In the genomic region with DNA sequence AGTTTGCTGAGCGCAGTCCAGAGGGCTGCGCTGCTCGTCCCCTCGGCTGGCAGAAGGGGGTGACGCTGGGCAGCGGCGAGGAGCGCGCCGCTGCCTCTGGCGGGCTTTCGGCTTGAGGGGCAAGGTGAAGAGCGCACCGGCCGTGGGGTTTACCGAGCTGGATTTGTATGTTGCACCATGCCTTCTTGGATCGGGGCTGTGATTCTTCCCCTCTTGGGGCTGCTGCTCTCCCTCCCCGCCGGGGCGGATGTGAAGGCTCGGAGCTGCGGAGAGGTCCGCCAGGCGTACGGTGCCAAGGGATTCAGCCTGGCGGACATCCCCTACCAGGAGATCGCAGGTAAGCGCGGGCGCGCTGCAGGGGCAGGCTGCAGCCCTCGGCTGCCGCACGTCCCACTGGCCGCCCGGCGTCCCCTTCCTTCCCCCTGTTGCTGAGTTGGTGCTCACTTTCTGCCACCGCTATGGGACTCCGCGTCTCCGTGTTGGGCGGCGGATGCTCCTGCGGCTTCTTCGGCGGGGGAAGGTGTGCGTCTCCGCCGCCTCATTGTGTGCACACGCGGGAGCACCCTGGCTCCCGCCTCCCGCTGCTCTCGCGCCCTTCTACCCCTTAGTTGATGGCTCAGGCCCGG, we compare ENCODE assay signal across 9 cellular contexts. TPM values are rescaled to one million over a fixed set of nuclear protein-coding genes. Genes with fewer than 3 reads are reported as not detected.
A peak's percentile ranks its signal among the peaks of the same experiment; 100 is the strongest.
DNase-seq lines count a peak whose midpoint lies in the region; ATAC-seq lines count a peak whose summit lies in the region.
"Had no signal": no experiment of that assay in that cellular context is flagged by ENCODE, and none has a peak within 500 bp of the region (broad histone marks: within the 10 kb centered on the region; RNA-seq: fewer than 3 reads in every experiment).

No MANE protein-coding gene starts in this region.

- H3K27me3 ChIP-seq in HUES6 (ENCODE audit: control insufficient read depth, insufficient read depth, low read length) (no peaks in the 10 kb centered on the region), SJSA1 (replicated peaks) (peaks cover 54% of the 10 kb centered on the region)

- peaks cover 37% of the 10 kb centered on the region for H3K27me3 Mint-ChIP-seq in activated CD4-positive, alpha-beta memory T cell treated with anti-CD3 and anti-CD28 coated beads for 36 hours

- DNase-seq in ACHN (peak; percentile 61), SJSA1 (ENCODE audit: low read depth in 1 of 2, low spot score in 2 of 2) (peak; percentile 74 to 91), Right ventricle myocardium superior (no peak), putamen (ENCODE audit: low spot score) (peak; percentile 13)
- no peak for DNase-seq in stimulated activated CD4-positive, alpha-beta T cell treated with anti-CD3 and anti-CD28 coated beads, Interleukin-2, amount 100 ng/mL, for 48 hours
- no peak for DNase-seq in activated CD4-positive, alpha-beta memory T cell treated with anti-CD3 and anti-CD28 coated beads for 36 hours

- no peaks in the 10 kb centered on the region for H3K36me3 ChIP-seq in HUES6 (ENCODE audit: control insufficient read depth, insufficient read depth, low read length)
- no peaks in the 10 kb centered on the region for H3K36me3 ChIP-seq in SJSA1

- no peaks in the 10 kb centered on the region for H3K36me3 Mint-ChIP-seq in activated CD4-positive, alpha-beta memory T cell treated with anti-CD3 and anti-CD28 coated beads for 36 hours

- ATAC-seq in Right ventricle myocardium superior (ENCODE audit: poor library complexity) (peak; percentile 26), GM21447 (IDR thresholded peaks at IDR 0.05; ENCODE audit: unreplicated experiment) (no peak)

- no peaks in the 10 kb centered on the region for H3K9me3 ChIP-seq in HUES6 (ENCODE audit: control insufficient read depth, insufficient read depth, low read depth, low read length)
- no peaks in the 10 kb centered on the region for H3K9me3 ChIP-seq in SJSA1 (replicated peaks)

- intact Hi-C loops in Right ventricle myocardium superior (cut with DNase I): no loop called here
- intact Hi-C loops in activated CD4-positive, alpha-beta memory T cell treated with anti-CD3 and anti-CD28 coated beads for 36 hours (cut with micrococcal nuclease): no loop called here

- H3K4me3 Mint-ChIP-seq in activated CD4-positive, alpha-beta memory T cell treated with anti-CD3 and anti-CD28 coated beads for 36 hours: no peak overlapping the region
- H3K4me3 Mint-ChIP-seq: stimulated activated naive CD8-positive, alpha-beta T cell treated with anti-CD3 and anti-CD28 coated beads, Interleukin-15, Interleukin-2, amounts not matched to agents 100 ng/mL and 50 ng/mL, for 24 hours had no signal

- in situ Hi-C loops in ACHN (cut with HindIII; ENCODE audit: low pct_ligation_motif_present, low pct_unique_long_range_greater_than_20kb, low sequenced_read_pairs): loop anchor here (25.0 kb wide), 1 partner anchor 1135 kb away; no protein-coding TSS in a partner anchor

- CTCF ChIA-PET in activated CD4-positive, alpha-beta memory T cell treated with anti-CD3 and anti-CD28 coated beads for 36 hours (lab: Charles Lee): no interaction called here

- peaks cover 2% of the 10 kb centered on the region for H3K4me1 Mint-ChIP-seq in activated CD4-positive, alpha-beta memory T cell treated with anti-CD3 and anti-CD28 coated beads for 36 hours (ENCODE audit: low read depth)

- H3K4me1 ChIP-seq in HUES6 (ENCODE audit: control insufficient read depth, insufficient read depth, low read length) (peaks cover 58% of the 10 kb centered on the region), SJSA1 (replicated peaks) (peaks cover 42% of the 10 kb centered on the region)

- H3K9me3 Mint-ChIP-seq in activated CD4-positive, alpha-beta memory T cell treated with anti-CD3 and anti-CD28 coated beads for 36 hours: no peaks in the 10 kb centered on the region

- H3K27ac ChIP-seq in HUES6 (ENCODE audit: low read depth, low read length) (peak overlapping the region; percentile 85), SJSA1 (peak overlapping the region; percentile 50)

- POLR2A ChIA-PET in activated CD4-positive, alpha-beta memory T cell treated with anti-CD3 and anti-CD28 coated beads for 36 hours (lab: Charles Lee): no interaction called here

- H3K9ac ChIP-seq in HUES6 (ENCODE audit: low read length): peak overlapping the region; percentile 95

- H3K27ac Mint-ChIP-seq in activated CD4-positive, alpha-beta memory T cell treated with anti-CD3 and anti-CD28 coated beads for 36 hours: no peak overlapping the region
- H3K27ac Mint-ChIP-seq: stimulated activated naive CD8-positive, alpha-beta T cell treated with anti-CD3 and anti-CD28 coated beads, Interleukin-15, Interleukin-2, amounts not matched to agents 100 ng/mL and 50 ng/mL, for 24 hours had no signal

- H3K4me3 ChIP-seq in HUES6 (ENCODE audit: low read depth, low read length) (peak overlapping the region; percentile 84), SJSA1 (peak overlapping the region; percentile 49)

RNA-seq across cellular contexts. Expression of a gene that starts 0.8 kb away (rescaled TPM):
- total RNA-seq in SJSA1 (2014; rRNA removed; shearing (Covaris generic)): 0.88 and 1.6 TPM in 2 replicates
- total RNA-seq in Right ventricle myocardium superior: 3.3 TPM
- not detected for total RNA-seq in activated CD4-positive, alpha-beta memory T cell treated with anti-CD3 and anti-CD28 coated beads for 36 hours

Comparison
In these comparisons a context has a peak if more than half of its experiments do, and no peak if none do; other contexts are left out.
1. DNase-seq: peak in ACHN (single experiment), SJSA1 (2 of 2) and putamen (single experiment); none in Right ventricle myocardium superior (single experiment), stimulated activated CD4-positive, alpha-beta T cell treated with anti-CD3 and anti-CD28 coated beads, Interleukin-2, amount 100 ng/mL, for 48 hours (0 of 2) and activated CD4-positive, alpha-beta memory T cell treated with anti-CD3 and anti-CD28 coated beads for 36 hours (single experiment).